1 cellular context compared by ENCODE assay signal in genomic region chr19:50708179-50708879, GRCh38.
TF ChIP-seq lines count a peak whose summit lies in the region.

No MANE protein-coding gene starts in this region.

TF ChIP-seq in K562, 482 proteins besides CTCF, POLR2A, EP300 and RAD21:
- TF ChIP-seq VEZF1 (CRISPR knock-in tag; IDR thresholded peaks at IDR 0.05) (peak; percentile 13; the same call in 1 of the 2 replicates), ZNF740 (CRISPR knock-in tag; IDR thresholded peaks at IDR 0.05) (peak; percentile 23; the same call in 1 of the 2 replicates), ZNF740 (tag; IDR thresholded peaks at IDR 0.05) (no peak), JUN (IDR thresholded peaks at IDR 0.05; ENCODE audit: borderline replicate concordance, low read depth, low read length) (no peak), JUN (CRISPR knock-in tag; IDR thresholded peaks at IDR 0.05; ENCODE audit: borderline replicate concordance) (no peak), ATF3 (IDR thresholded peaks at IDR 0.05) (peak; percentile 28; the same call in 1 of the 2 replicates), ATF3 (CRISPR knock-in tag; conservative IDR thresholded peaks at IDR 0.05) (no peak), TFAP4 (CRISPR knock-in tag; IDR thresholded peaks at IDR 0.05; ENCODE audit: borderline replicate concordance) (no peak), BRF1 (IDR thresholded peaks at IDR 0.05; ENCODE audit: borderline replicate concordance, extremely low read depth, insufficient read length) (no peak), ZNF134 (CRISPR knock-in tag; conservative IDR thresholded peaks at IDR 0.05) (no peak), ZKSCAN1 (IDR thresholded peaks at IDR 0.05; ENCODE audit: low read depth, low read length) (peak; percentile 93), ZNF24 (IDR thresholded peaks at IDR 0.05) (peak; percentile 97)
